ENCODE assay signal across 8 cellular contexts in the genomic region with DNA sequence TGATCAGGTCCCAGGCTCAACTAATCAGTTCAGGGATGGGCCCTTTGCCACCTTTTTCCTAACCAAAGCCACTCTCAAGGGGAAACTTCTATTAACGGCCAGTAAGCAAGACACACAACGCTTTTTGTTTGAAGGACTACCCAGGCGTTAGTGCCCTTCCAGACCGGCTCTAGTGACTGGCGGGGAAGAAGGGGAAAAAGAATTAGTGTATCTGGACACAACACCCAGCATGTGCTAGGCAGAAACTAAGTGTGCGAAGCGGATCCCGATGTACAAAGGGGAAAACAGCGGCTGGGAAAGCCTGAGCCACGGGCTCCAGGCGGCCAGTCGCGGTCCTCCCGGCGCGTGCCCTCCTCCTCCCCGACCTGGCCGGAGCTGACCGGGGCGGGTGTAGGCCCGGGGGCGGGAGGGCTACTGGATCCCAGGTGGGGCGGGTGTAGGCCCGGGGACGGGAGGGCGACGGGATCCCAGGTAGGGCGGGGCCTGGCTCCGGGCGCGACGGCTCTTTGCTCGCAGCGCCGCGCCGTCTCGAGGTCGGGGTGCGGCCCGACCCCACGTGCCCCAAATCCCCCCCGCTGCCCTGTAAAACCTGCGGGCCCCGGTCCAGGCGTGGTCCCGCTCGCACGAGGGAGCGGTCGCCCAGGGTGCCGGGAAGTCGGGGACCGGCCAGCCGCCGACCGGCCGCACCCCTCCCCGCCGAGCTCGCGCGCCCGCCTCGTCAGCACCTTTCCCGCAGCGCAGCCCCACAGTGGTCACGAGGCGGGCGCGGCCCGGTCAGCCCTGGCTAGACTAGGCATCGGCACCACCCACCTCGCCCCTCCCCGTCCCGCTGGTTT. TPM values are rescaled to one million over a fixed set of nuclear protein-coding genes. Genes with fewer than 3 reads are reported as not detected.
DNase-seq lines count a peak whose midpoint lies in the region; ATAC-seq and TF ChIP-seq lines count a peak whose summit lies in the region.

No MANE protein-coding gene starts in this region.

- WGBS in thymus, result 3% methylated on average over 76 of the region's 76 CpGs

- H3K4me3 ChIP-seq in Caco-2 (ENCODE audit: low read depth, low read length) (peak overlapping the region; percentile 64), SK-N-MC (peak overlapping the region; percentile 74), choroid plexus epithelial cell (ENCODE audit: low read depth, low read length) (peak overlapping the region; percentile 60), left lung (peak overlapping the region; percentile 43 to 50), thymus (ENCODE audit: low read length) (peak overlapping the region; percentile 70)

- peak overlapping the region; percentile 83 for H3K4me3 Mint-ChIP-seq in Caco-2 (ENCODE audit: unreplicated experiment)

- intact Hi-C loops in Caco-2 (cut with micrococcal nuclease; ENCODE audit: unreplicated experiment) (loop anchor here (1.0 to 5.0 kb wide), 8 partner anchors 17 to 407 kb away; partner anchors contain the start of genes C2orf42, PCBP1 and SNRPG), left lung (cut with DNase I) (loop anchor here in 1 of 2 donors (5.0 kb wide), 2 partner anchors 55 to 230 kb away; partner anchors contain the start of gene PCBP1)

- H3K9me3 ChIP-seq in Caco-2 (no peaks in the 10 kb centered on the region), SK-N-MC (ENCODE audit: low read depth, low read length) (no peaks in the 10 kb centered on the region), left lung (no peaks in the 10 kb centered on the region), thymus (ENCODE audit: control insufficient read depth) (no peaks in the 10 kb centered on the region)

- H3K36me3 Mint-ChIP-seq in Caco-2 (ENCODE audit: insufficient read depth, unreplicated experiment), result peaks cover 22% of the 10 kb centered on the region

- no peaks in the 10 kb centered on the region for H3K27me3 Mint-ChIP-seq in Caco-2 (ENCODE audit: insufficient read depth, unreplicated experiment)

- BruUV-seq in Caco-2 (replicated peaks; lab: Mats Ljungman, UMichigan), result TSS peak; percentile 89

- TF ChIP-seq CTCF in Caco-2 (IDR thresholded peaks at IDR 0.05; ENCODE audit: insufficient read depth in 1 of 2, low read depth in 1 of 2, low read length in 1 of 2, severe bottlenecking in 1 of 2, unreplicated experiment in 1 of 2), result no peak
- no peak for TF ChIP-seq CTCF in choroid plexus epithelial cell (conservative IDR thresholded peaks at IDR 0.05; ENCODE audit: low read depth, low read length)
- TF ChIP-seq CTCF in left lung (IDR thresholded peaks at IDR 0.05), result no peak
- TF ChIP-seq CTCF in GM20000 (IDR thresholded peaks at IDR 0.05; ENCODE audit: extremely low read depth, missing control alignments), result no peak

- CTCF ChIA-PET in Caco-2 (lab: Charles Lee), result interaction anchor here (0.6 to 2.8 kb wide), 10 partner anchors 17 to 228 kb away, joined by 3 to 11 read pairs (median 6); no protein-coding TSS in a partner anchor

- H3K4me1 Mint-ChIP-seq in Caco-2 (ENCODE audit: low read depth, unreplicated experiment), result peaks cover 29% of the 10 kb centered on the region

- peak overlapping the region; percentile 99 for H3K27ac Mint-ChIP-seq in Caco-2 (ENCODE audit: unreplicated experiment)

- H3K27ac ChIP-seq in SK-N-MC (peak overlapping the region; percentile 64), left lung (peak overlapping the region; percentile 99 to 100), thymus (ENCODE audit: low read depth) (peak overlapping the region; percentile 98)

- peak overlapping the region; percentile 85 for H3K9ac ChIP-seq in SK-N-MC (ENCODE audit: insufficient read length)

- peak; percentile 90 to 91 for DNase-seq in Caco-2
- no peak for DNase-seq in SK-N-MC (ENCODE audit: low read depth, low spot score)
- peak; percentile 64 for DNase-seq in choroid plexus epithelial cell (ENCODE audit: low read depth)
- DNase-seq in left lung, result no peak
- no peak for DNase-seq in GM20000 (ENCODE audit: low spot score)

- H3K9me3 Mint-ChIP-seq in Caco-2 (ENCODE audit: unreplicated experiment), result peaks cover 7% of the 10 kb centered on the region

- no peaks in the 10 kb centered on the region for H3K36me3 ChIP-seq in Caco-2 (ENCODE audit: control insufficient read depth, insufficient read depth, low read length)
- H3K36me3 ChIP-seq in SK-N-MC (ENCODE audit: insufficient read depth, low read length), result no peaks in the 10 kb centered on the region
- no peaks in the 10 kb centered on the region for H3K36me3 ChIP-seq in left lung
- H3K36me3 ChIP-seq in thymus (ENCODE audit: control insufficient read depth, insufficient read depth), result no peaks in the 10 kb centered on the region

- H3K27me3 ChIP-seq in Caco-2 (replicated peaks; ENCODE audit: control insufficient read depth, insufficient read depth, low read length) (no peaks in the 10 kb centered on the region), left lung (no peaks in the 10 kb centered on the region), thymus (ENCODE audit: control insufficient read depth, insufficient read depth) (no peaks in the 10 kb centered on the region)

- POLR2A ChIA-PET in Caco-2 (lab: Charles Lee), result interaction anchor here (0.6 to 4.5 kb wide), 16 partner anchors 9 to 379 kb away, joined by 3 to 49 read pairs (median 7); partner anchors contain the start of genes C2orf42 and MXD1

- ATAC-seq in GM19372 (IDR thresholded peaks at IDR 0.05; ENCODE audit: low read depth, unreplicated experiment) (peak; percentile 24), HG03432 (IDR thresholded peaks at IDR 0.05; ENCODE audit: unreplicated experiment) (peak; percentile 23), left lung (peak; percentile 67)

- H3K4me1 ChIP-seq in Caco-2 (peaks cover 40% of the 10 kb centered on the region), left lung (peaks cover 10 to 43% of the 10 kb centered on the region in 2 donors), thymus (ENCODE audit: control insufficient read depth, insufficient read depth, low read length) (peaks cover 25% of the 10 kb centered on the region)

RNA-seq across cellular contexts. Expression of gene C2orf42, which starts 48.8 kb away (rescaled TPM):
- total RNA-seq in Caco-2 (2022) (12.7 and 14.8 TPM in 2 replicates), left lung (10 to 100 TPM; 13.7 to 16.3 TPM)
- 15.4 TPM for polyA plus RNA-seq in thymus

RNA-seq across cellular contexts. Expression of gene PCBP1, which starts 54.7 kb away (rescaled TPM):
- total RNA-seq in Caco-2 (2022), result 308 and 319 TPM in 2 replicates
- 100 to 1,000 TPM; 297 to 404 TPM for total RNA-seq in left lung
- polyA plus RNA-seq in thymus, result 361 TPM

Comparison
In these comparisons a context has a peak if more than half of its experiments do, and no peak if none do; other contexts are left out.
1. DNase-seq: peak in Caco-2 (2 of 2) and choroid plexus epithelial cell (single experiment); none in SK-N-MC (single experiment), left lung (0 of 2) and GM20000 (single experiment).
2. Peak in every context shown above with its lines, with median percentiles within 50 percentile points of each other: H3K4me3 ChIP-seq, ATAC-seq and H3K27ac ChIP-seq.